In the genomic region with DNA sequence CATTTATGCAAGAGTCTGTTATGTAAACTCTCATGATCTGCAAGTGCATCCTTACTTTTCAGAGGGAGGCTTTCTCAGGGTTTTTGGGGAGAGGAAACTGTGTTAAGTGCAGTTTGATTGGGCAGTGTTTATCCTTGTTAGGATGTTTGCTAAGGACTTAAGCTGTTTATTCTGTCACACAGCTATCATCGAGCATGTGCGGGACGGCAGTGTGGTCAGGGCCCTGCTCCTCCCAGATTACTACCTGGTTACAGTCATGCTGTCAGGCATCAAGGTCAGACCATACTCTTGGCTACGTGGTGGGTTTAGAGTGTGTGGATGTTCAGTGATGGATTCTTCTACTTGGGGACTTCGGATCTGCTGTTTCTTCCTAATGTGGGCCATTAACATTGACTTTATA, we compare ENCODE assay signal across 25 cellular contexts.
"Had no signal": no experiment of that assay in that cellular context is flagged by ENCODE, and none has a peak within 500 bp of the region (broad histone marks: within the 10 kb centered on the region; RNA-seq: fewer than 3 reads in every experiment).

No MANE protein-coding gene starts in this region.

- H3K27me3 ChIP-seq: brain microvascular endothelial cell, cardiac muscle cell, MG63, Peyer's patch, SJSA1 had no signal

- H3K4me1 Mint-ChIP-seq: activated naive CD4-positive, alpha-beta T cell treated with anti-CD3 and anti-CD28 coated beads, Interleukin-2, amount 10 ng/mL, durations not matched to agents 7 days and 5 days had no signal

- H3K4me3 Mint-ChIP-seq: activated CD4-positive, alpha-beta memory T cell treated with anti-CD3 and anti-CD28 coated beads, Interleukin-2, amount 10 ng/mL, durations not matched to agents 7 days and 5 days; activated CD4-positive, alpha-beta T cell treated with anti-CD3 and anti-CD28 coated beads for 36 hours; activated naive CD4-positive, alpha-beta T cell treated with anti-CD3 and anti-CD28 coated beads, Interleukin-2, amount 10 ng/mL, durations not matched to agents 7 days and 5 days; activated naive CD8-positive, alpha-beta T cell treated with anti-CD3 and anti-CD28 coated beads, Interleukin-2, amount 50 U/mL, for 24 hours; activated T-helper 17 cell treated with anti-CD3 and anti-CD28 coated beads, Interleukin-2, amount 50 U/mL, for 72 hours had no signal

- H3K27ac ChIP-seq: brain microvascular endothelial cell, cardiac muscle cell, Peyer's patch, SJSA1 had no signal

- H3K27ac Mint-ChIP-seq: activated CD4-positive, alpha-beta memory T cell treated with anti-CD3 and anti-CD28 coated beads, Interleukin-2, amount 10 ng/mL, durations not matched to agents 7 days and 5 days; activated CD4-positive, alpha-beta T cell treated with anti-CD3 and anti-CD28 coated beads for 36 hours; activated naive CD4-positive, alpha-beta T cell treated with anti-CD3 and anti-CD28 coated beads, Interleukin-2, amount 10 ng/mL, durations not matched to agents 7 days and 5 days; activated naive CD8-positive, alpha-beta T cell treated with anti-CD3 and anti-CD28 coated beads, Interleukin-2, amount 50 U/mL, for 24 hours; activated T-helper 17 cell treated with anti-CD3 and anti-CD28 coated beads, Interleukin-2, amount 50 U/mL, for 72 hours had no signal

- DNase-seq: activated CD4-positive, alpha-beta memory T cell treated with anti-CD3 and anti-CD28 coated beads, Interleukin-2, amount 10 ng/mL, durations not matched to agents 7 days and 5 days; activated CD4-positive, alpha-beta T cell treated with anti-CD3 and anti-CD28 coated beads for 36 hours; activated CD4-positive, alpha-beta T cell treated with anti-CD3 and anti-CD28 coated beads, Interleukin-2, amount 50 U/mL, for 1 hour; activated gamma-delta T cell; activated naive CD4-positive, alpha-beta T cell treated with anti-CD3 and anti-CD28 coated beads, Interleukin-2, amount 10 ng/mL, durations not matched to agents 7 days and 5 days; activated naive CD8-positive, alpha-beta T cell treated with anti-CD3 and anti-CD28 coated beads, Interleukin-2, amount 50 U/mL, for 24 hours; activated T-cell treated with anti-CD3 and anti-CD28 coated beads for 4 hours; activated T-cell treated with anti-CD3 and anti-CD28 coated beads, Interleukin-2, amount 50 U/mL, for 48 hours; amniotic stem cell; brain microvascular endothelial cell; MV-4-11; NCI-H1092 treated with DMSO at 0.1 percent for 48 hours; NCI-H1417 treated with DMSO at 0.1 percent for 48 hours; NCI-H2081 treated with DMSO at 0.1 percent for 48 hours; NCI-H526; NCI-H774; NK-92 treated with Interleukin-12 subunit alpha and Interleukin-12 subunit beta, amount 100 ng/mL, for 24 hours; Peyer's patch; SHP77; T-helper 2 cell; T1000 had no signal

- ATAC-seq: activated CD4-positive, alpha-beta T cell treated with anti-CD3 and anti-CD28 coated beads for 36 hours; activated naive CD8-positive, alpha-beta T cell treated with anti-CD3 and anti-CD28 coated beads, Interleukin-2, amount 50 U/mL, for 24 hours; activated T-helper 17 cell treated with anti-CD3 and anti-CD28 coated beads, Interleukin-2, amount 50 U/mL, for 72 hours had no signal

- H3K27me3 Mint-ChIP-seq: activated CD4-positive, alpha-beta memory T cell treated with anti-CD3 and anti-CD28 coated beads, Interleukin-2, amount 10 ng/mL, durations not matched to agents 7 days and 5 days; activated CD4-positive, alpha-beta T cell treated with anti-CD3 and anti-CD28 coated beads for 36 hours; activated naive CD4-positive, alpha-beta T cell treated with anti-CD3 and anti-CD28 coated beads, Interleukin-2, amount 10 ng/mL, durations not matched to agents 7 days and 5 days; activated naive CD8-positive, alpha-beta T cell treated with anti-CD3 and anti-CD28 coated beads, Interleukin-2, amount 50 U/mL, for 24 hours; activated T-helper 17 cell treated with anti-CD3 and anti-CD28 coated beads, Interleukin-2, amount 50 U/mL, for 72 hours had no signal

- H3K4me1 ChIP-seq: Peyer's patch had no signal

- H3K4me3 ChIP-seq: cardiac muscle cell, MG63, Peyer's patch, SJSA1 had no signal

- H3K9me3 ChIP-seq: MG63, Peyer's patch, SJSA1 had no signal
